1 cellular context compared by ENCODE assay signal in the genomic region with DNA sequence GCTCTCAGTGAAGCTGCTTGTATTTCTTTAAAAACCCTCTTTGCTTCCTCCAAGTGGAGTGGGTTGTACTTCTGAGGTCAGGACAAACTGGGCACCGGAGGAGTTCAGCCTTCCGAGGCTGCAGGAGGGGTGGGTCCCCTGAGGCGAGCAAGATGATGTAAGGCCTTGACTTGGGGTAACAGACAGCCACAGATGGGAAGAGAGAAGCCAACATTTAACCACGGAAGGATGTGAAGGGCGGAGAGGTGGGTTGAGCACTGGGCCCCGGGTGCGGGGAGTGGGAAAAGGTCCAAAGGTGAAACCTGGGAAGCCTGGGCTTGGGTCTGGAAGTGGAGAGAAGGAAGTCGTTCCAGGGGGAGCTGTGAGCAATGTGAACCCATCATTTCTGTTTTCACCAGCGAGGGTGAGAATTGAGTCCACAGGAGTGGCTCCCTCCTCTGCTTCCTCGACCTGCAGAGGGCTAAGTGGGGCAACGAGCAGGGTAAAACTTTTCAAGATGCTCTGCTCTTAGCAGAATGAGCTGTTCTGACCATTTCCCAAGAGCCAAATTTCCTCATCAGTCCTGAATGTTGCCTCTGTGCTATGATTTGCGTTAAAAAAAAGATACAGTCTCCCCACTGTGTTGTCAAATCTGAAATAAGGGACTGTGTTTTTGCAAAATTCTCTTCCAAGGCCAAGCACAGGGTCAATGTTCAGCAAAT.
TF ChIP-seq lines count a peak whose summit lies in the region.

No MANE protein-coding gene starts in this region.

TF ChIP-seq in GM23338, 12 proteins besides CTCF, POLR2A, EP300 and RAD21 (continued from another document):
- TF ChIP-seq, protein P1, sequence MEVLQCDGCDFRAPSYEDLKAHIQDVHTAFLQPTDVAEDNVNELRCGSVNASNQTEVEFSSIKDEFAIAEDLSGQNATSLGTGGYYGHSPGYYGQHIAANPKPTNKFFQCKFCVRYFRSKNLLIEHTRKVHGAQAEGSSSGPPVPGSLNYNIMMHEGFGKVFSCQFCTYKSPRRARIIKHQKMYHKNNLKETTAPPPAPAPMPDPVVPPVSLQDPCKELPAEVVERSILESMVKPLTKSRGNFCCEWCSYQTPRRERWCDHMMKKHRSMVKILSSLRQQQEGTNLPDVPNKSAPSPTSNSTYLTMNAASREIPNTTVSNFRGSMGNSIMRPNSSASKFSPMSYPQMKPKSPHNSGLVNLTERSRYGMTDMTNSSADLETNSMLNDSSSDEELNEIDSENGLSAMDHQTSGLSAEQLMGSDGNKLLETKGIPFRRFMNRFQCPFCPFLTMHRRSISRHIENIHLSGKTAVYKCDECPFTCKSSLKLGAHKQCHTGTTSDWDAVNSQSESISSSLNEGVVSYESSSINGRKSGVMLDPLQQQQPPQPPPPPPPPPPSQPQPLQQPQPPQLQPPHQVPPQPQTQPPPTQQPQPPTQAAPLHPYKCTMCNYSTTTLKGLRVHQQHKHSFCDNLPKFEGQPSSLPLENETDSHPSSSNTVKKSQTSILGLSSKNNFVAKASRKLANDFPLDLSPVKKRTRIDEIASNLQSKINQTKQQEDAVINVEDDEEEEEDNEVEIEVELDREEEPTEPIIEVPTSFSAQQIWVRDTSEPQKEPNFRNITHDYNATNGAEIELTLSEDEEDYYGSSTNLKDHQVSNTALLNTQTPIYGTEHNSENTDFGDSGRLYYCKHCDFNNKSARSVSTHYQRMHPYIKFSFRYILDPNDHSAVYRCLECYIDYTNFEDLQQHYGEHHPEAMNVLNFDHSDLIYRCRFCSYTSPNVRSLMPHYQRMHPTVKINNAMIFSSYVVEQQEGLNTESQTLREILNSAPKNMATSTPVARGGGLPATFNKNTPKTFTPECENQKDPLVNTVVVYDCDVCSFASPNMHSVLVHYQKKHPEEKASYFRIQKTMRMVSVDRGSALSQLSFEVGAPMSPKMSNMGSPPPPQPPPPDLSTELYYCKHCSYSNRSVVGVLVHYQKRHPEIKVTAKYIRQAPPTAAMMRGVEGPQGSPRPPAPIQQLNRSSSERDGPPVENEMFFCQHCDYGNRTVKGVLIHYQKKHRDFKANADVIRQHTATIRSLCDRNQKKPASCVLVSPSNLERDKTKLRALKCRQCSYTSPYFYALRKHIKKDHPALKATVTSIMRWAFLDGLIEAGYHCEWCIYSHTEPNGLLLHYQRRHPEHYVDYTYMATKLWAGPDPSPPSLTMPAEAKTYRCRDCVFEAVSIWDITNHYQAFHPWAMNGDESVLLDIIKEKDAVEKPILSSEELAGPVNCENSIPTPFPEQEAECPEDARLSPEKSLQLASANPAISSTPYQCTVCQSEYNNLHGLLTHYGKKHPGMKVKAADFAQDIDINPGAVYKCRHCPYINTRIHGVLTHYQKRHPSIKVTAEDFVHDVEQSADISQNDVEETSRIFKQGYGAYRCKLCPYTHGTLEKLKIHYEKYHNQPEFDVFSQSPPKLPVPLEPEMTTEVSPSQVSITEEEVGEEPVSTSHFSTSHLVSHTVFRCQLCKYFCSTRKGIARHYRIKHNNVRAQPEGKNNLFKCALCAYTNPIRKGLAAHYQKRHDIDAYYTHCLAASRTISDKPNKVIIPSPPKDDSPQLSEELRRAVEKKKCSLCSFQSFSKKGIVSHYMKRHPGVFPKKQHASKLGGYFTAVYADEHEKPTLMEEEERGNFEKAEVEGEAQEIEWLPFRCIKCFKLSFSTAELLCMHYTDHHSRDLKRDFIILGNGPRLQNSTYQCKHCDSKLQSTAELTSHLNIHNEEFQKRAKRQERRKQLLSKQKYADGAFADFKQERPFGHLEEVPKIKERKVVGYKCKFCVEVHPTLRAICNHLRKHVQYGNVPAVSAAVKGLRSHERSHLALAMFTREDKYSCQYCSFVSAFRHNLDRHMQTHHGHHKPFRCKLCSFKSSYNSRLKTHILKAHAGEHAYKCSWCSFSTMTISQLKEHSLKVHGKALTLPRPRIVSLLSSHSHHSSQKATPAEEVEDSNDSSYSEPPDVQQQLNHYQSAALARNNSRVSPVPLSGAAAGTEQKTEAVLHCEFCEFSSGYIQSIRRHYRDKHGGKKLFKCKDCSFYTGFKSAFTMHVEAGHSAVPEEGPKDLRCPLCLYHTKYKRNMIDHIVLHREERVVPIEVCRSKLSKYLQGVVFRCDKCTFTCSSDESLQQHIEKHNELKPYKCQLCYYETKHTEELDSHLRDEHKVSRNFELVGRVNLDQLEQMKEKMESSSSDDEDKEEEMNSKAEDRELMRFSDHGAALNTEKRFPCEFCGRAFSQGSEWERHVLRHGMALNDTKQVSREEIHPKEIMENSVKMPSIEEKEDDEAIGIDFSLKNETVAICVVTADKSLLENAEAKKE (CRISPR knock-in tag; IDR thresholded peaks at IDR 0.05), result no peak
- TF ChIP-seq, protein P2, sequence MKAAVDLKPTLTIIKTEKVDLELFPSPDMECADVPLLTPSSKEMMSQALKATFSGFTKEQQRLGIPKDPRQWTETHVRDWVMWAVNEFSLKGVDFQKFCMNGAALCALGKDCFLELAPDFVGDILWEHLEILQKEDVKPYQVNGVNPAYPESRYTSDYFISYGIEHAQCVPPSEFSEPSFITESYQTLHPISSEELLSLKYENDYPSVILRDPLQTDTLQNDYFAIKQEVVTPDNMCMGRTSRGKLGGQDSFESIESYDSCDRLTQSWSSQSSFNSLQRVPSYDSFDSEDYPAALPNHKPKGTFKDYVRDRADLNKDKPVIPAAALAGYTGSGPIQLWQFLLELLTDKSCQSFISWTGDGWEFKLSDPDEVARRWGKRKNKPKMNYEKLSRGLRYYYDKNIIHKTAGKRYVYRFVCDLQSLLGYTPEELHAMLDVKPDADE (IDR thresholded peaks at IDR 0.05), result no peak
- TF ChIP-seq JUNB (IDR thresholded peaks at IDR 0.05; ENCODE audit: unreplicated experiment), result no peak
- no peak for TF ChIP-seq STAT1 (IDR thresholded peaks at IDR 0.05; ENCODE audit: unreplicated experiment)
- no peak for TF ChIP-seq ZNF331 (CRISPR knock-in tag; IDR thresholded peaks at IDR 0.05; ENCODE audit: low read depth)
TF ChIP-seq in GM23338: peak in this region for 0.
